ENCODE assay signal across 20 cellular contexts in genomic region chr18:8783335-8783993, GRCh38.
A peak's percentile ranks its signal among the peaks of the same experiment; 100 is the strongest.
DNase-seq lines count a peak whose midpoint lies in the region; ATAC-seq and TF ChIP-seq lines count a peak whose summit lies in the region.
"Had no signal": no experiment of that assay in that cellular context is flagged by ENCODE, and none has a peak within 500 bp of the region (broad histone marks: within the 10 kb centered on the region; RNA-seq: fewer than 3 reads in every experiment).

No MANE protein-coding gene starts in this region.

- H3K27ac Mint-ChIP-seq in Calu3 (ENCODE audit: unreplicated experiment) (peak overlapping the region; percentile 46), HFFc6 (no peak overlapping the region)
- H3K27ac Mint-ChIP-seq: CD8-positive, alpha-beta T cell had no signal

- H3K9me3 Mint-ChIP-seq in Calu3 (ENCODE audit: low read depth, unreplicated experiment) (no peaks in the 10 kb centered on the region), HFFc6 (no peaks in the 10 kb centered on the region)
- H3K9me3 Mint-ChIP-seq: CD8-positive, alpha-beta T cell; H9 had no signal

- no peak for TF ChIP-seq POLR2A in testis (IDR thresholded peaks at IDR 0.05)

- H3K9me3 ChIP-seq in testis = no peaks in the 10 kb centered on the region

- no peaks in the 10 kb centered on the region for H3K27me3 ChIP-seq in testis

- no peaks in the 10 kb centered on the region for H3K27me3 Mint-ChIP-seq in Calu3 (ENCODE audit: unreplicated experiment)
- peaks cover 6% of the 10 kb centered on the region for H3K27me3 Mint-ChIP-seq in HFFc6 (ENCODE audit: insufficient read depth)

- H3K27ac ChIP-seq in testis = no peak overlapping the region

- peak overlapping the region; percentile 17 for H3K4me3 Mint-ChIP-seq in Calu3 (ENCODE audit: low read depth, unreplicated experiment)
- H3K4me3 Mint-ChIP-seq in HFFc6 = no peak overlapping the region
- H3K4me3 Mint-ChIP-seq: CD8-positive, alpha-beta T cell; H9 had no signal

- TF ChIP-seq CTCF in Calu3 (IDR thresholded peaks at IDR 0.05; ENCODE audit: unreplicated experiment) = no peak
- TF ChIP-seq CTCF in testis (IDR thresholded peaks at IDR 0.05) = no peak
- no peak for TF ChIP-seq CTCF in HFFc6 (IDR thresholded peaks at IDR 0.05)

- CTCF ChIA-PET in Calu3 (lab: Charles Lee) = no interaction called here

- peaks cover 24% of the 10 kb centered on the region for H3K4me1 ChIP-seq in testis

- H3K4me1 Mint-ChIP-seq in Calu3 (ENCODE audit: low read depth, unreplicated experiment) (peaks cover 7% of the 10 kb centered on the region), HFFc6 (ENCODE audit: low read depth) (peaks cover 3% of the 10 kb centered on the region; the same call in 1 of the 2 replicates)

- BruUV-seq in Calu3 (replicated peaks; lab: Mats Ljungman, UMichigan) = no TSS peak

- no peaks in the 10 kb centered on the region for H3K36me3 ChIP-seq in testis (ENCODE audit: low read depth, missing control alignments)

- ATAC-seq in Right ventricle myocardium superior (ENCODE audit: poor library complexity) (no peak), HG03135 (IDR thresholded peaks at IDR 0.05; ENCODE audit: unreplicated experiment) (no peak)
- ATAC-seq: CD8-positive, alpha-beta T cell; Panc1 had no signal

- no peak for DNase-seq in Calu3
- DNase-seq in NCI-H446 (lab: John Stamatoyannopoulos, UW) = peak; percentile 69 to 89
- DNase-seq in inferior parietal cortex (ENCODE audit: extremely low spot score) = peak; percentile 47
- DNase-seq in testis = peak; percentile 10
- no peak for DNase-seq in Right ventricle myocardium superior
- no peak for DNase-seq in HFFc6
- DNase-seq: CD8-positive, alpha-beta T cell; DMS53; GF-D8; H9; KBM-7; NCI-H1092; NCI-H1436; NCI-H2029; NCI-H2227 treated with DMSO at 0.1 percent for 48 hours; NCI-H524; NCI-H774; T-helper 1 cell had no signal

- intact Hi-C loops in Calu3 (cut with micrococcal nuclease; ENCODE audit: unreplicated experiment) (no loop called here), testis (cut with DNase I; ENCODE audit: low total_unique reads) (no loop called here), Right ventricle myocardium superior (cut with DNase I) (no loop called here)

- H3K4me3 ChIP-seq in testis = no peak overlapping the region

- H3K36me3 Mint-ChIP-seq in Calu3 (ENCODE audit: insufficient read depth, unreplicated experiment) (peaks cover 71% of the 10 kb centered on the region), HFFc6 (ENCODE audit: low read depth) (peaks cover 65% of the 10 kb centered on the region)
- H3K36me3 Mint-ChIP-seq: CD8-positive, alpha-beta T cell had no signal

- WGBS in testis, 2 donors = 94 to 95% methylated on average over 17 to 28 of the region's 28 CpGs

Comparison
In these comparisons a context has a peak if more than half of its experiments do, and no peak if none do; other contexts are left out.
1. DNase-seq: peak in NCI-H446 (2 of 2), inferior parietal cortex (single experiment) and testis (single experiment); none in Calu3 (single experiment), Right ventricle myocardium superior (single experiment) and HFFc6 (single experiment).